Comparison of ENCODE assay signal across 8 cellular contexts in genomic region chr17:78041401-78042179, GRCh38.
A peak's percentile ranks its signal among the peaks of the same experiment; 100 is the strongest.
DNase-seq lines count a peak whose midpoint lies in the region; ATAC-seq and TF ChIP-seq lines count a peak whose summit lies in the region.

No MANE protein-coding gene starts in this region.

- H2BK15ac ChIP-seq in mesenchymal stem cell (ENCODE audit: low read depth, poor library complexity, severe bottlenecking) = no peak overlapping the region

- H4K8ac ChIP-seq in mesenchymal stem cell (ENCODE audit: low read length) = no peak overlapping the region

- H2BK5ac ChIP-seq in mesenchymal stem cell (ENCODE audit: low read depth, low read length, poor library complexity, severe bottlenecking) = no peak overlapping the region

- H3K36me3 ChIP-seq in ACC112 (ENCODE audit: insufficient read depth, low read length) (0 out of 2 replicates have a peak, but pooled peaks cover 2% of the 10 kb centered on the region), mesenchymal stem cell (ENCODE audit: control insufficient read depth in 1 of 2, insufficient read depth in 2 of 2, low read depth in 1 of 2, low read length in 2 of 2) (peaks cover 3 to 4% of the 10 kb centered on the region in 2 experiments)

- peak overlapping the region; percentile 78 for H3K27ac ChIP-seq in ACC112 (ENCODE audit: low read depth, low read length)
- H3K27ac ChIP-seq in mesenchymal stem cell (ENCODE audit: low read length, poor library complexity, severe bottlenecking) = no peak overlapping the region

- no peak overlapping the region for H2BK120ac ChIP-seq in mesenchymal stem cell (ENCODE audit: low read depth, low read length)

- ATAC-seq in GM21723 (IDR thresholded peaks at IDR 0.05; ENCODE audit: unreplicated experiment) = no peak

- H3K14ac ChIP-seq in mesenchymal stem cell (ENCODE audit: low read length in 2 of 2) = no peak overlapping the region

- peaks cover 4% of the 10 kb centered on the region for H3K79me2 ChIP-seq in ACC112 (ENCODE audit: control insufficient read depth, insufficient read depth, low read length, unreplicated experiment)

- H3K9ac ChIP-seq in mesenchymal stem cell (ENCODE audit: low read length) = peak overlapping the region; percentile 91

- H2BK12ac ChIP-seq in mesenchymal stem cell (ENCODE audit: low read length in 2 of 2) = no peak overlapping the region

- H3K4me3 ChIP-seq in ACC112 (ENCODE audit: low read depth, low read length) (peak overlapping the region; percentile 89), LNCaP clone FGC (ENCODE audit: low read depth, low read length) (peak overlapping the region; percentile 54), cardiac fibroblast (replicated peaks in 1 of 2; ENCODE audit: low read depth in 2 of 2, low read length in 2 of 2) (peak overlapping the region; percentile 31 to 65), mesenchymal stem cell (ENCODE audit: insufficient read depth in 1 of 2, low read depth in 1 of 2, low read length in 2 of 2) (peak overlapping the region in 1 of 2 experiments; percentile 90)

- no peak for TF ChIP-seq CTCF in LNCaP clone FGC (IDR thresholded peaks at IDR 0.05; ENCODE audit: control insufficient read depth, extremely low read depth, insufficient read depth)
- no peak for TF ChIP-seq CTCF in cardiac fibroblast (IDR thresholded peaks at IDR 0.05; ENCODE audit: low read depth, low read length)

- no peak overlapping the region for H3K4ac ChIP-seq in mesenchymal stem cell (ENCODE audit: low read depth in 1 of 2, low read length in 2 of 2)

- no peak overlapping the region for H2AK5ac ChIP-seq in mesenchymal stem cell (ENCODE audit: low read length, severe bottlenecking)

- DNase-seq in LNCaP clone FGC (ENCODE audit: low read depth) (no peak), cardiac fibroblast (ENCODE audit: low read depth in 2 of 2) (peak; percentile 25 to 29), mesenchymal stem cell (peak; percentile 21), occipital lobe (lab: John Stamatoyannopoulos, UW) (no peak), H4 (ENCODE audit: low spot score) (no peak)
- DNase-seq in stimulated activated CD8-positive, alpha-beta memory T cell treated with anti-CD3 and anti-CD28 coated beads, Interleukin-4, amount 100 ng/mL, for 48 hours = no peak

- peaks cover 10% of the 10 kb centered on the region for H3K4me1 ChIP-seq in ACC112 (ENCODE audit: control insufficient read depth, insufficient read depth, low read length, unreplicated experiment)
- peaks cover 2% of the 10 kb centered on the region for H3K4me1 ChIP-seq in mesenchymal stem cell (ENCODE audit: control insufficient read depth, insufficient read depth, low read depth, low read length)

- H3K18ac ChIP-seq in mesenchymal stem cell (ENCODE audit: low read depth in 1 of 2, low read length in 2 of 2) = no peak overlapping the region

- H3K79me1 ChIP-seq in mesenchymal stem cell (replicated peaks; ENCODE audit: low read length, poor library complexity, severe bottlenecking) = peaks cover 2% of the 10 kb centered on the region

- no peak overlapping the region for H4K91ac ChIP-seq in mesenchymal stem cell (ENCODE audit: low read length)

- H3K23ac ChIP-seq in mesenchymal stem cell (ENCODE audit: low read length in 2 of 2) = no peak overlapping the region

- no peaks in the 10 kb centered on the region for H3K9me3 ChIP-seq in mesenchymal stem cell (ENCODE audit: control insufficient read depth, low read length)

- H2AFZ ChIP-seq in ACC112 (ENCODE audit: low read length, unreplicated experiment) (peak overlapping the region; percentile 92), mesenchymal stem cell (ENCODE audit: low read depth, low read length) (no peak overlapping the region)

- no peak overlapping the region for H3K4me2 ChIP-seq in mesenchymal stem cell (ENCODE audit: low read length, poor library complexity, severe bottlenecking)

- 25% methylated on average over 2 of the region's 6 CpGs for WGBS in mesenchymal stem cell

- H3K27me3 ChIP-seq in ACC112 (ENCODE audit: insufficient read depth, low read length) (no peaks in the 10 kb centered on the region), mesenchymal stem cell (ENCODE audit: control insufficient read depth in 1 of 2, insufficient read depth in 1 of 2, low read length in 2 of 2) (no peaks in the 10 kb centered on the region)

Comparison
In these comparisons a context has a peak if more than half of its experiments do, and no peak if none do; other contexts are left out.
1. DNase-seq: peak in cardiac fibroblast (2 of 2) and mesenchymal stem cell (single experiment); none in LNCaP clone FGC (single experiment), stimulated activated CD8-positive, alpha-beta memory T cell treated with anti-CD3 and anti-CD28 coated beads, Interleukin-4, amount 100 ng/mL, for 48 hours (single experiment), occipital lobe (single experiment) and H4 (single experiment).